In the genomic region with DNA sequence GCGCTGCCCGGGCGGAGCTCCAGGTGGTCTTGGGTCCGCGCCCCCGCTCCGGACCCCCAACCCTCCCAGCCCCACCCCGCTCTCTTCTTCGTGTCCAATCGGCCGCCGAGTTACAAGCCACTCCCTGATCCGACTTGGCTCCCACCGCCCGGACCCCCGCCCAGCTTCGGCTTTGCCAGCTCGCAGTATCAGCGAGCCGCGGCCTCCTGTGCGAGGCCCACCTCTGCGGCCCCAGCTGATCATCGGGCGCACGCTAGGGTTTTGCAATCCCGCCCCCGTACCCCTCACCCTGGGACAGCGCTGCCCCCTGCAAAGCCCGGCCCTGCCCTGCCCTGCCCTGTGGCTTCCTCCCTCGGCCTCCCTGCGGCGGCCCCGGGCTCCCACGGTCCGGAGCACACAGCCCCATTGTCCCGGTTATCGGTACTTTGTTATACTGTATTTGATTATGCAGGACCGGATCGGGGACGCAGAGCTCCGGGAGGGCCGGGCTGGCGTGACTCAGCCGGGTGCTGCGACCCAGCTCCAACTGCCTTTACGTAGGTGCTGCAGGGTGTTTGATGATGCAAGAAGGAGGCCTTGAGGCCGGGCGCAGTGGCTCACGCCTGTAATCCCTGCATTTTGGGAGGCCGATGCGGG, we compare ENCODE assay signal across 8 cellular contexts. TPM values are rescaled to one million over a fixed set of nuclear protein-coding genes. Genes with fewer than 3 reads are reported as not detected.
DNase-seq lines count a peak whose midpoint lies in the region; ATAC-seq and TF ChIP-seq lines count a peak whose summit lies in the region.

No MANE protein-coding gene starts in this region.

- peak overlapping the region; percentile 68 for H3K27ac Mint-ChIP-seq in activated T-helper 17 cell treated with anti-CD3 and anti-CD28 coated beads, Interleukin-2, amount 50 U/mL, for 72 hours

- no peaks in the 10 kb centered on the region for H3K9me3 Mint-ChIP-seq in activated T-helper 17 cell treated with anti-CD3 and anti-CD28 coated beads, Interleukin-2, amount 50 U/mL, for 72 hours

- H2AFZ ChIP-seq in GM23248, result no peak overlapping the region

- intact Hi-C loops in psoas muscle (cut with DNase I), result no loop called here

- no peaks in the 10 kb centered on the region for H4K20me1 ChIP-seq in GM23248 (ENCODE audit: insufficient read depth)

- DNase-seq in GM23248, result peak; percentile 16
- peak; percentile 6 for DNase-seq in NCI-H526 treated with DMSO at 0.1 percent for 48 hours (lab: John Stamatoyannopoulos, UW)
- peak; percentile 65 to 86 for DNase-seq in foreskin fibroblast
- DNase-seq in psoas muscle, result no peak
- DNase-seq in AML-193 (lab: John Stamatoyannopoulos, UW), result no peak

- H3K9ac ChIP-seq in GM23248, result no peak overlapping the region

- H3K9me3 ChIP-seq in GM23248 (ENCODE audit: low read depth) (no peaks in the 10 kb centered on the region), psoas muscle (no peaks in the 10 kb centered on the region)

- peak overlapping the region; percentile 45 for H3K4me2 ChIP-seq in GM23248 (ENCODE audit: unreplicated experiment)

- no peaks in the 10 kb centered on the region for H3K27me3 Mint-ChIP-seq in activated T-helper 17 cell treated with anti-CD3 and anti-CD28 coated beads, Interleukin-2, amount 50 U/mL, for 72 hours

- WGBS in GM23248 (ENCODE audit: low coverage in 1 of 2, low lambda C conversion rate in 2 of 2, missing lambda C conversion rate in 2 of 2), 2 experiments, result 29 to 34% methylated on average over 34 to 52 of the region's 52 CpGs
- 18 to 23% (median 19%) methylated on average over 42 to 52 of the region's 52 CpGs for WGBS in psoas muscle, 3 donors

- peak overlapping the region; percentile 74 for H3K27ac ChIP-seq in C4-2B
- no peak overlapping the region for H3K27ac ChIP-seq in GM23248
- H3K27ac ChIP-seq in psoas muscle, result no peak overlapping the region

- H3K36me3 ChIP-seq in GM23248 (ENCODE audit: low read depth) (no peaks in the 10 kb centered on the region), psoas muscle (ENCODE audit: insufficient read depth in 1 of 2, low read depth in 1 of 2) (no peaks in the 10 kb centered on the region)

- TF ChIP-seq CTCF in C4-2B (conservative IDR thresholded peaks at IDR 0.05) (no peak), foreskin fibroblast (IDR thresholded peaks at IDR 0.05; ENCODE audit: low read depth, low read length) (no peak), psoas muscle (IDR thresholded peaks at IDR 0.05) (no peak)

- in situ Hi-C loops in GM23248 (cut with MboI), result no loop called here

- H3K27me3 ChIP-seq in GM23248 (replicated peaks; ENCODE audit: insufficient read depth) (no peaks in the 10 kb centered on the region), psoas muscle (ENCODE audit: insufficient read depth in 3 of 3, low read length in 2 of 3) (peaks cover 0 to 27% (median 0%) of the 10 kb centered on the region in 3 donors)

- H3K4me3 ChIP-seq in GM23248 (peak overlapping the region; percentile 53), foreskin fibroblast (ENCODE audit: low read depth in 1 of 2, low read length in 2 of 2) (peak overlapping the region; percentile 32 to 39), psoas muscle (peak overlapping the region; percentile 59)

- H3K79me2 ChIP-seq in GM23248 (ENCODE audit: insufficient read depth), result no peaks in the 10 kb centered on the region

- H3K9me2 ChIP-seq in GM23248 (ENCODE audit: insufficient read depth), result no peaks in the 10 kb centered on the region

- peak overlapping the region; percentile 64 for H3K4me3 Mint-ChIP-seq in activated T-helper 17 cell treated with anti-CD3 and anti-CD28 coated beads, Interleukin-2, amount 50 U/mL, for 72 hours

- no peaks in the 10 kb centered on the region for H3K4me1 ChIP-seq in GM23248 (ENCODE audit: insufficient read depth)
- H3K4me1 ChIP-seq in psoas muscle, result no peaks in the 10 kb centered on the region

- ATAC-seq in activated T-helper 17 cell treated with anti-CD3 and anti-CD28 coated beads, Interleukin-2, amount 50 U/mL, for 72 hours (replicated peaks), result peak; percentile 50
- ATAC-seq in psoas muscle (peak in 2 of 4 donors; percentile 24 to 38), GM21381 (IDR thresholded peaks at IDR 0.05; ENCODE audit: unreplicated experiment) (no peak)

- no peaks in the 10 kb centered on the region for H3F3A ChIP-seq in GM23248 (ENCODE audit: insufficient read depth)

- H3K4me1 Mint-ChIP-seq in activated T-helper 17 cell treated with anti-CD3 and anti-CD28 coated beads, Interleukin-2, amount 50 U/mL, for 72 hours, result peaks cover 19% of the 10 kb centered on the region

- peaks cover 74% of the 10 kb centered on the region for H3K36me3 Mint-ChIP-seq in activated T-helper 17 cell treated with anti-CD3 and anti-CD28 coated beads, Interleukin-2, amount 50 U/mL, for 72 hours (ENCODE audit: low read depth)

RNA-seq across cellular contexts. Expression of a gene that starts 0.6 kb away (rescaled TPM):
- 0.13 and 1.8 TPM in 2 replicates for total RNA-seq in GM23248 (2014; rRNA removed; shearing (Covaris generic))
- 0.72 and 1.3 TPM in 2 replicates for polyA plus RNA-seq in GM23248 (2016; fragmentation: Nextera tagmentation; extraction: Ambion mirVana)
- 10 to 100 TPM; 46.3 to 85.6 TPM for total RNA-seq in activated T-helper 17 cell treated with anti-CD3 and anti-CD28 coated beads, Interleukin-2, amount 50 U/mL, for 72 hours
- 1 to 10 TPM in 1 of 4 donors, under 1 TPM in 3; 0.42 to 1.5 (median 0.55) TPM for total RNA-seq in psoas muscle
- polyA plus RNA-seq in psoas muscle, result under 1 TPM; 0.08 to 0.38 (median 0.27) TPM

RNA-seq across cellular contexts. Expression of a gene that starts 10.1 kb away (rescaled TPM):
- total RNA-seq in GM23248 (2014; rRNA removed; shearing (Covaris generic)), result 0.32 TPM in 1 of 2 replicates, not detected in the other
- polyA plus RNA-seq in GM23248 (2016; fragmentation: Nextera tagmentation; extraction: Ambion mirVana) (0.63 and 0.71 TPM in 2 replicates), psoas muscle (under 1 TPM in 2 of 3 donors, not detected in 1; 0.06 to 0.08 TPM)
- 100 to 1,000 TPM in 1 of 2 donors, 10 to 100 TPM in 1; 63.9 to 101 TPM for total RNA-seq in activated T-helper 17 cell treated with anti-CD3 and anti-CD28 coated beads, Interleukin-2, amount 50 U/mL, for 72 hours
- total RNA-seq in psoas muscle, result under 1 TPM in 1 of 4 donors, not detected in 3; 0.17 TPM

RNA-seq across cellular contexts. Expression of a gene that starts 14.8 kb away (rescaled TPM):
- 2.9 and 5.0 TPM in 2 replicates for total RNA-seq in GM23248 (2014; rRNA removed; shearing (Covaris generic))
- polyA plus RNA-seq in GM23248 (2016; fragmentation: Nextera tagmentation; extraction: Ambion mirVana) (3.0 and 3.1 TPM in 2 replicates), psoas muscle (1 to 10 TPM in 1 of 3 donors, under 1 TPM in 2; 0.51 to 1.1 (median 0.83) TPM)
- total RNA-seq in activated T-helper 17 cell treated with anti-CD3 and anti-CD28 coated beads, Interleukin-2, amount 50 U/mL, for 72 hours, result 100 to 1,000 TPM in 1 of 2 donors, 10 to 100 TPM in 1; 79.9 to 100 TPM
- 1 to 10 TPM; 1.4 to 2.3 (median 1.8) TPM for total RNA-seq in psoas muscle

RNA-seq across cellular contexts. Expression of a gene that starts 34.9 kb away (rescaled TPM):
- total RNA-seq in GM23248 (2014; rRNA removed; shearing (Covaris generic)), result 86.6 and 101 TPM in 2 replicates
- polyA plus RNA-seq in GM23248 (2016; fragmentation: Nextera tagmentation; extraction: Ambion mirVana) (42.3 TPM in 2 replicates), psoas muscle (10 to 100 TPM; 15.4 to 23.8 (median 20.6) TPM)
- total RNA-seq in activated T-helper 17 cell treated with anti-CD3 and anti-CD28 coated beads, Interleukin-2, amount 50 U/mL, for 72 hours, result 10 to 100 TPM; 47.8 to 79.6 TPM
- total RNA-seq in psoas muscle, result 10 to 100 TPM; 17.5 to 27.5 (median 21.4) TPM

RNA-seq across cellular contexts. Expression of a gene that starts 40.0 kb away (rescaled TPM):
- 3.7 and 11.4 TPM in 2 replicates for total RNA-seq in GM23248 (2014; rRNA removed; shearing (Covaris generic))
- polyA plus RNA-seq in GM23248 (2016; fragmentation: Nextera tagmentation; extraction: Ambion mirVana) (3.7 and 4.5 TPM in 2 replicates), psoas muscle (1 to 10 TPM; 2.1 to 3.8 (median 2.5) TPM)
- 10 to 100 TPM; 57.0 to 70.7 TPM for total RNA-seq in activated T-helper 17 cell treated with anti-CD3 and anti-CD28 coated beads, Interleukin-2, amount 50 U/mL, for 72 hours
- total RNA-seq in psoas muscle, result 1 to 10 TPM; 1.5 to 3.1 (median 1.9) TPM

Comparison
In these comparisons a context has a peak if more than half of its experiments do, and no peak if none do; other contexts are left out.
1. DNase-seq: peak in GM23248 (single experiment), NCI-H526 treated with DMSO at 0.1 percent for 48 hours (single experiment) and foreskin fibroblast (2 of 2); none in psoas muscle (0 of 2) and AML-193 (0 of 2).
2. RNA of a gene that starts 0.6 kb away (total RNA-seq): 46.3 to 85.6 TPM in activated T-helper 17 cell treated with anti-CD3 and anti-CD28 coated beads, Interleukin-2, amount 50 U/mL, for 72 hours; 0.13 to 1.8 TPM in GM23248 and 0.42 to 1.5 TPM in psoas muscle; every median in the first group is over 10 times any median in the second.
3. RNA of a gene that starts 10.1 kb away (total RNA-seq): 63.9 to 101 TPM in activated T-helper 17 cell treated with anti-CD3 and anti-CD28 coated beads, Interleukin-2, amount 50 U/mL, for 72 hours; 0.32 TPM in GM23248 and 0.17 TPM in psoas muscle; every median in the first group is over 10 times any median in the second.
4. RNA of a gene that starts 14.8 kb away (total RNA-seq): 79.9 to 100 TPM in activated T-helper 17 cell treated with anti-CD3 and anti-CD28 coated beads, Interleukin-2, amount 50 U/mL, for 72 hours; 2.9 to 5.0 TPM in GM23248 and 1.4 to 2.3 TPM in psoas muscle; every median in the first group is over 10 times any median in the second.
5. Peak in every context shown above with its lines, with median percentiles within 50 percentile points of each other: H3K4me3 ChIP-seq.